Comparison of ENCODE assay signal across 8 cellular contexts in the genomic region with DNA sequence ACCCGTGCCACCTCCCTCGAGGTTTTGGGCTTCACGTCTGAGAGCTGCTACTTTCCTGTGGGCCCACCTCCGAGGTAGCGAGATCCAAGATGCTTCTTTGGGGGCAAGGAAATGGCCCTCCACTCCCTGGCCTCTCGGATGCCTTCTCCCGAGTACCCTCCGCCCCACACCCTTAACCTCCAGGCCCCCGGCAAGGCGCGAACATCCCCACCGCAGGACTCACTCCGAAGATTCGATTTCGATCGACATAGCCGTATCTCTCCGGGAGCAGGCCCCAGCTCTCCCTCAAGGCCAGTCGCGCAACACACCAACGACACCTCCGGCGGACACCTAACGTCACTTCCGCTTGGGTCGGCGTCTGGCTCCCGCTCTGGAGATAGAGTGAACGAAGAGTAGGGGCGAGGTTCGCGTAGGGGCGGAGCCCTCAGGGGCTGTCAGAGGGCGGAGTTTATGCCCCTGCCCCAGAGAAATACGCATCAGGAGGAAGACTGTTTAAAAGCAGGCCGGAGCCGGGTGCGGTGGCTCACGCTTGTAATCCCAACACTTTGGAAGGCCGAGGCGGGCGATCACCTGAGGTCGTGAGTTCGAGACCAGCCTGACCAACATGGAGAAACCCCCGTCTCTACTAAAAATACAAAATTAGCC. TPM values are rescaled to one million over a fixed set of nuclear protein-coding genes. Genes with fewer than 3 reads are reported as not detected.
DNase-seq lines count a peak whose midpoint lies in the region; ATAC-seq and TF ChIP-seq lines count a peak whose summit lies in the region.

Gene SMU1, minus strand, starts transcription at position 315 of the 645 bp plus-strand sequence. Its CDS starts 66 bp downstream, at position 249.

- H3K4me1 Mint-ChIP-seq in activated CD4-positive, alpha-beta T cell treated with anti-CD3 and anti-CD28 coated beads, Interleukin-2, amount 10 ng/mL, durations not matched to agents 7 days and 5 days = peaks cover 41% of the 10 kb centered on the region

- H3K9me3 ChIP-seq in BLaER1 = no peaks in the 10 kb centered on the region

- H3K27ac ChIP-seq in BLaER1 = peak within 1 kb of the TSS; percentile 87
- peak within 1 kb of the TSS; percentile 91 to 98 for H3K27ac ChIP-seq in coronary artery

- H3K9me3 Mint-ChIP-seq in activated CD4-positive, alpha-beta T cell treated with anti-CD3 and anti-CD28 coated beads, Interleukin-2, amount 10 ng/mL, durations not matched to agents 7 days and 5 days = no peaks in the 10 kb centered on the region

- H3K9ac ChIP-seq in BLaER1 = peak within 1 kb of the TSS; percentile 93

- H4K20me1 ChIP-seq in BLaER1 = peaks cover 49% of the 10 kb centered on the region

- intact Hi-C loops in left colon (cut with DNase I, micrococcal nuclease) = no loop called here

- no peak for TF ChIP-seq CTCF in coronary artery (IDR thresholded peaks at IDR 0.05)

- CTCF ChIA-PET in activated CD4-positive, alpha-beta T cell treated with anti-CD3 and anti-CD28 coated beads, Interleukin-2, amount 10 ng/mL, durations not matched to agents 7 days and 5 days (lab: Charles Lee) = interaction anchor here (0.7 to 1.6 kb wide), 8 partner anchors 9 to 210 kb away, joined by 3 to 6 read pairs (median 4); partner anchors contain the start of gene B4GALT1

- no peaks in the 10 kb centered on the region for H3K27me3 ChIP-seq in BLaER1

- peak within 1 kb of the TSS; percentile 97 for H3K4me2 ChIP-seq in BLaER1

- H3K4me3 ChIP-seq in BLaER1 (peak within 1 kb of the TSS; percentile 84), coronary artery (peak within 1 kb of the TSS; percentile 96)

- H3K36me3 Mint-ChIP-seq in activated CD4-positive, alpha-beta T cell treated with anti-CD3 and anti-CD28 coated beads, Interleukin-2, amount 10 ng/mL, durations not matched to agents 7 days and 5 days (ENCODE audit: low read depth) = peaks cover 25% of the 10 kb centered on the region

- H3K27me3 Mint-ChIP-seq in activated CD4-positive, alpha-beta T cell treated with anti-CD3 and anti-CD28 coated beads, Interleukin-2, amount 10 ng/mL, durations not matched to agents 7 days and 5 days = no peaks in the 10 kb centered on the region

- H3K4me3 Mint-ChIP-seq in activated CD4-positive, alpha-beta T cell treated with anti-CD3 and anti-CD28 coated beads, Interleukin-2, amount 10 ng/mL, durations not matched to agents 7 days and 5 days = peak within 1 kb of the TSS; percentile 99

- POLR2A ChIA-PET in activated CD4-positive, alpha-beta T cell treated with anti-CD3 and anti-CD28 coated beads, Interleukin-2, amount 10 ng/mL, durations not matched to agents 7 days and 5 days (lab: Charles Lee) = no interaction called here

- peaks cover 35% of the 10 kb centered on the region for H3K36me3 ChIP-seq in BLaER1

- DNase-seq in NCI-H69 (lab: John Stamatoyannopoulos, UW) (peak; percentile 99), coronary artery (ENCODE audit: low spot score) (peak; percentile 98), left colon (peak; percentile 96 to 98)
- peak; percentile 98 for DNase-seq in activated CD4-positive, alpha-beta T cell treated with anti-CD3 and anti-CD28 coated beads, Interleukin-2, amount 10 ng/mL, durations not matched to agents 7 days and 5 days
- DNase-seq in stimulated activated CD4-positive, alpha-beta T cell treated with anti-CD3 and anti-CD28 coated beads, Interleukin-1b, Interleukin-23, amount 100 ng/mL, for 48 hours = peak; percentile 97

- peak within 1 kb of the TSS; percentile 100 for H3K27ac Mint-ChIP-seq in activated CD4-positive, alpha-beta T cell treated with anti-CD3 and anti-CD28 coated beads, Interleukin-2, amount 10 ng/mL, durations not matched to agents 7 days and 5 days

- peaks cover 36% of the 10 kb centered on the region for H3K4me1 ChIP-seq in BLaER1

- peak; percentile 99 for ATAC-seq in GM19328 (IDR thresholded peaks at IDR 0.05; ENCODE audit: unreplicated experiment)
- ATAC-seq in HG03520 (IDR thresholded peaks at IDR 0.05; ENCODE audit: unreplicated experiment) = peak; percentile 99
- peak; percentile 97 for ATAC-seq in left colon

RNA-seq across cellular contexts. Expression of gene SMU1, which starts in this region (rescaled TPM):
- 10 to 100 TPM; 24.0 to 24.5 TPM for total RNA-seq in activated CD4-positive, alpha-beta T cell treated with anti-CD3 and anti-CD28 coated beads, Interleukin-2, amount 10 ng/mL, durations not matched to agents 7 days and 5 days
- 10 to 100 TPM; 15.3 to 16.6 TPM for total RNA-seq in left colon

Comparison
In these comparisons a context has a peak if more than half of its experiments do, and no peak if none do; other contexts are left out.
1. Peak in every context shown above with its lines: DNase-seq, ATAC-seq, H3K4me3 ChIP-seq and H3K27ac ChIP-seq.